ENCODE assay signal across 1 cellular context in genomic region chr1:1436634-1437032, GRCh38.
TF ChIP-seq lines count a peak whose summit lies in the region.

No MANE protein-coding gene starts in this region.

TF ChIP-seq in GM23338, 12 proteins besides CTCF, POLR2A, EP300 and RAD21 (continued from another document):
- TF ChIP-seq, protein P1, sequence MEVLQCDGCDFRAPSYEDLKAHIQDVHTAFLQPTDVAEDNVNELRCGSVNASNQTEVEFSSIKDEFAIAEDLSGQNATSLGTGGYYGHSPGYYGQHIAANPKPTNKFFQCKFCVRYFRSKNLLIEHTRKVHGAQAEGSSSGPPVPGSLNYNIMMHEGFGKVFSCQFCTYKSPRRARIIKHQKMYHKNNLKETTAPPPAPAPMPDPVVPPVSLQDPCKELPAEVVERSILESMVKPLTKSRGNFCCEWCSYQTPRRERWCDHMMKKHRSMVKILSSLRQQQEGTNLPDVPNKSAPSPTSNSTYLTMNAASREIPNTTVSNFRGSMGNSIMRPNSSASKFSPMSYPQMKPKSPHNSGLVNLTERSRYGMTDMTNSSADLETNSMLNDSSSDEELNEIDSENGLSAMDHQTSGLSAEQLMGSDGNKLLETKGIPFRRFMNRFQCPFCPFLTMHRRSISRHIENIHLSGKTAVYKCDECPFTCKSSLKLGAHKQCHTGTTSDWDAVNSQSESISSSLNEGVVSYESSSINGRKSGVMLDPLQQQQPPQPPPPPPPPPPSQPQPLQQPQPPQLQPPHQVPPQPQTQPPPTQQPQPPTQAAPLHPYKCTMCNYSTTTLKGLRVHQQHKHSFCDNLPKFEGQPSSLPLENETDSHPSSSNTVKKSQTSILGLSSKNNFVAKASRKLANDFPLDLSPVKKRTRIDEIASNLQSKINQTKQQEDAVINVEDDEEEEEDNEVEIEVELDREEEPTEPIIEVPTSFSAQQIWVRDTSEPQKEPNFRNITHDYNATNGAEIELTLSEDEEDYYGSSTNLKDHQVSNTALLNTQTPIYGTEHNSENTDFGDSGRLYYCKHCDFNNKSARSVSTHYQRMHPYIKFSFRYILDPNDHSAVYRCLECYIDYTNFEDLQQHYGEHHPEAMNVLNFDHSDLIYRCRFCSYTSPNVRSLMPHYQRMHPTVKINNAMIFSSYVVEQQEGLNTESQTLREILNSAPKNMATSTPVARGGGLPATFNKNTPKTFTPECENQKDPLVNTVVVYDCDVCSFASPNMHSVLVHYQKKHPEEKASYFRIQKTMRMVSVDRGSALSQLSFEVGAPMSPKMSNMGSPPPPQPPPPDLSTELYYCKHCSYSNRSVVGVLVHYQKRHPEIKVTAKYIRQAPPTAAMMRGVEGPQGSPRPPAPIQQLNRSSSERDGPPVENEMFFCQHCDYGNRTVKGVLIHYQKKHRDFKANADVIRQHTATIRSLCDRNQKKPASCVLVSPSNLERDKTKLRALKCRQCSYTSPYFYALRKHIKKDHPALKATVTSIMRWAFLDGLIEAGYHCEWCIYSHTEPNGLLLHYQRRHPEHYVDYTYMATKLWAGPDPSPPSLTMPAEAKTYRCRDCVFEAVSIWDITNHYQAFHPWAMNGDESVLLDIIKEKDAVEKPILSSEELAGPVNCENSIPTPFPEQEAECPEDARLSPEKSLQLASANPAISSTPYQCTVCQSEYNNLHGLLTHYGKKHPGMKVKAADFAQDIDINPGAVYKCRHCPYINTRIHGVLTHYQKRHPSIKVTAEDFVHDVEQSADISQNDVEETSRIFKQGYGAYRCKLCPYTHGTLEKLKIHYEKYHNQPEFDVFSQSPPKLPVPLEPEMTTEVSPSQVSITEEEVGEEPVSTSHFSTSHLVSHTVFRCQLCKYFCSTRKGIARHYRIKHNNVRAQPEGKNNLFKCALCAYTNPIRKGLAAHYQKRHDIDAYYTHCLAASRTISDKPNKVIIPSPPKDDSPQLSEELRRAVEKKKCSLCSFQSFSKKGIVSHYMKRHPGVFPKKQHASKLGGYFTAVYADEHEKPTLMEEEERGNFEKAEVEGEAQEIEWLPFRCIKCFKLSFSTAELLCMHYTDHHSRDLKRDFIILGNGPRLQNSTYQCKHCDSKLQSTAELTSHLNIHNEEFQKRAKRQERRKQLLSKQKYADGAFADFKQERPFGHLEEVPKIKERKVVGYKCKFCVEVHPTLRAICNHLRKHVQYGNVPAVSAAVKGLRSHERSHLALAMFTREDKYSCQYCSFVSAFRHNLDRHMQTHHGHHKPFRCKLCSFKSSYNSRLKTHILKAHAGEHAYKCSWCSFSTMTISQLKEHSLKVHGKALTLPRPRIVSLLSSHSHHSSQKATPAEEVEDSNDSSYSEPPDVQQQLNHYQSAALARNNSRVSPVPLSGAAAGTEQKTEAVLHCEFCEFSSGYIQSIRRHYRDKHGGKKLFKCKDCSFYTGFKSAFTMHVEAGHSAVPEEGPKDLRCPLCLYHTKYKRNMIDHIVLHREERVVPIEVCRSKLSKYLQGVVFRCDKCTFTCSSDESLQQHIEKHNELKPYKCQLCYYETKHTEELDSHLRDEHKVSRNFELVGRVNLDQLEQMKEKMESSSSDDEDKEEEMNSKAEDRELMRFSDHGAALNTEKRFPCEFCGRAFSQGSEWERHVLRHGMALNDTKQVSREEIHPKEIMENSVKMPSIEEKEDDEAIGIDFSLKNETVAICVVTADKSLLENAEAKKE (CRISPR knock-in tag; IDR thresholded peaks at IDR 0.05), result no peak
- TF ChIP-seq, protein P2, sequence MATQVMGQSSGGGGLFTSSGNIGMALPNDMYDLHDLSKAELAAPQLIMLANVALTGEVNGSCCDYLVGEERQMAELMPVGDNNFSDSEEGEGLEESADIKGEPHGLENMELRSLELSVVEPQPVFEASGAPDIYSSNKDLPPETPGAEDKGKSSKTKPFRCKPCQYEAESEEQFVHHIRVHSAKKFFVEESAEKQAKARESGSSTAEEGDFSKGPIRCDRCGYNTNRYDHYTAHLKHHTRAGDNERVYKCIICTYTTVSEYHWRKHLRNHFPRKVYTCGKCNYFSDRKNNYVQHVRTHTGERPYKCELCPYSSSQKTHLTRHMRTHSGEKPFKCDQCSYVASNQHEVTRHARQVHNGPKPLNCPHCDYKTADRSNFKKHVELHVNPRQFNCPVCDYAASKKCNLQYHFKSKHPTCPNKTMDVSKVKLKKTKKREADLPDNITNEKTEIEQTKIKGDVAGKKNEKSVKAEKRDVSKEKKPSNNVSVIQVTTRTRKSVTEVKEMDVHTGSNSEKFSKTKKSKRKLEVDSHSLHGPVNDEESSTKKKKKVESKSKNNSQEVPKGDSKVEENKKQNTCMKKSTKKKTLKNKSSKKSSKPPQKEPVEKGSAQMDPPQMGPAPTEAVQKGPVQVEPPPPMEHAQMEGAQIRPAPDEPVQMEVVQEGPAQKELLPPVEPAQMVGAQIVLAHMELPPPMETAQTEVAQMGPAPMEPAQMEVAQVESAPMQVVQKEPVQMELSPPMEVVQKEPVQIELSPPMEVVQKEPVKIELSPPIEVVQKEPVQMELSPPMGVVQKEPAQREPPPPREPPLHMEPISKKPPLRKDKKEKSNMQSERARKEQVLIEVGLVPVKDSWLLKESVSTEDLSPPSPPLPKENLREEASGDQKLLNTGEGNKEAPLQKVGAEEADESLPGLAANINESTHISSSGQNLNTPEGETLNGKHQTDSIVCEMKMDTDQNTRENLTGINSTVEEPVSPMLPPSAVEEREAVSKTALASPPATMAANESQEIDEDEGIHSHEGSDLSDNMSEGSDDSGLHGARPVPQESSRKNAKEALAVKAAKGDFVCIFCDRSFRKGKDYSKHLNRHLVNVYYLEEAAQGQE (IDR thresholded peaks at IDR 0.05; ENCODE audit: unreplicated experiment), result no peak
- TF ChIP-seq POLR2AphosphoS5 (IDR thresholded peaks at IDR 0.05; ENCODE audit: low read depth) (no peak), EZH2 (IDR thresholded peaks at IDR 0.05; ENCODE audit: low read depth, unreplicated experiment) (no peak), STAT1 (IDR thresholded peaks at IDR 0.05; ENCODE audit: unreplicated experiment) (no peak), CREB1 (CRISPR knock-in tag; IDR thresholded peaks at IDR 0.05; ENCODE audit: low read depth) (no peak), ZNF114 (CRISPR knock-in tag; IDR thresholded peaks at IDR 0.05) (no peak), ZNF331 (CRISPR knock-in tag; IDR thresholded peaks at IDR 0.05; ENCODE audit: low read depth) (no peak), JUNB (IDR thresholded peaks at IDR 0.05; ENCODE audit: unreplicated experiment) (no peak)
- TF ChIP-seq, protein P3, sequence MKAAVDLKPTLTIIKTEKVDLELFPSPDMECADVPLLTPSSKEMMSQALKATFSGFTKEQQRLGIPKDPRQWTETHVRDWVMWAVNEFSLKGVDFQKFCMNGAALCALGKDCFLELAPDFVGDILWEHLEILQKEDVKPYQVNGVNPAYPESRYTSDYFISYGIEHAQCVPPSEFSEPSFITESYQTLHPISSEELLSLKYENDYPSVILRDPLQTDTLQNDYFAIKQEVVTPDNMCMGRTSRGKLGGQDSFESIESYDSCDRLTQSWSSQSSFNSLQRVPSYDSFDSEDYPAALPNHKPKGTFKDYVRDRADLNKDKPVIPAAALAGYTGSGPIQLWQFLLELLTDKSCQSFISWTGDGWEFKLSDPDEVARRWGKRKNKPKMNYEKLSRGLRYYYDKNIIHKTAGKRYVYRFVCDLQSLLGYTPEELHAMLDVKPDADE (IDR thresholded peaks at IDR 0.05), result no peak
